8 cellular contexts compared by ENCODE assay signal in genomic region chr2:96638144-96639121, GRCh38. TPM values are rescaled to one million over a fixed set of nuclear protein-coding genes. Genes with fewer than 3 reads are reported as not detected.
DNase-seq lines count a peak whose midpoint lies in the region; TF ChIP-seq lines count a peak whose summit lies in the region.

Gene KANSL3 (minus strand): TSS chr2:96638312. CDS start chr2:96637135, 1,177 bp downstream.

- TF ChIP-seq EP300 in SK-N-SH (IDR thresholded peaks at IDR 0.05; ENCODE audit: borderline replicate concordance in 1 of 2, low read depth in 1 of 2, low read length in 1 of 2) (peak; percentile 39 to 49; a peak in 1 of 4 replicates), suprapubic skin (IDR thresholded peaks at IDR 0.05) (no peak)

- H3K27ac ChIP-seq in SK-N-SH (ENCODE audit: low read depth in 2 of 2, low read length in 1 of 2) (peak within 1 kb of the TSS; percentile 83 to 84), suprapubic skin (peak within 1 kb of the TSS; percentile 98)

- peak within 1 kb of the TSS; percentile 82; the same call in 1 of the 2 replicates for H2AFZ ChIP-seq in SK-N-SH (ENCODE audit: low read depth)

- H3K4me3 ChIP-seq in HFF-Myc (replicated peaks; ENCODE audit: low read depth, low read length) (peak within 1 kb of the TSS; percentile 71), SK-N-SH (ENCODE audit: low read depth in 2 of 2, low read length in 1 of 2) (peak within 1 kb of the TSS; percentile 63 to 96), suprapubic skin (peak within 1 kb of the TSS; percentile 85)

- H3K9me2 ChIP-seq in SK-N-SH = no peaks in the 10 kb centered on the region

- CTCF ChIA-PET in SK-N-SH (lab: Yijun Ruan, JAX) = interaction anchor here (0.8 to 2.9 kb wide), 4 partner anchors 17 to 163 kb away, joined by 3 to 11 read pairs (median 7); partner anchors contain the start of gene CNNM4

- no peak for TF ChIP-seq CTCF in HFF-Myc (IDR thresholded peaks at IDR 0.05; ENCODE audit: low read depth, low read length, missing control alignments)
- TF ChIP-seq CTCF in SK-N-SH (IDR thresholded peaks at IDR 0.05) = no peak
- TF ChIP-seq CTCF in suprapubic skin (IDR thresholded peaks at IDR 0.05) = no peak

- peaks cover 0 to 14% of the 10 kb centered on the region in 2 experiments for H3K36me3 ChIP-seq in SK-N-SH (replicated peaks in 1 of 2; ENCODE audit: control insufficient read depth in 1 of 2, insufficient read depth in 2 of 2, low read length in 1 of 2)
- peaks cover 8% of the 10 kb centered on the region for H3K36me3 ChIP-seq in suprapubic skin

- POLR2A ChIA-PET in SK-N-SH (lab: Yijun Ruan, JAX) = interaction anchor here (0.6 to 1.0 kb wide), 3 partner anchors 11 to 123 kb away, joined by 3 to 6 read pairs (median 4); partner anchors contain the start of gene CNNM4

- H3K27me3 ChIP-seq in SK-N-SH (ENCODE audit: insufficient read depth) (no peaks in the 10 kb centered on the region), suprapubic skin (no peaks in the 10 kb centered on the region)

- peak within 1 kb of the TSS; percentile 97 for H3K4me2 ChIP-seq in SK-N-SH

- DNase-seq in GM03348 (ENCODE audit: low spot score) (peak; percentile 97), HFF-Myc (ENCODE audit: extremely low read depth, low read depth) (peak; percentile 76), NAMALWA (ENCODE audit: low spot score) (peak; percentile 92), SK-N-SH (peak; percentile 93), germinal center (ENCODE audit: low spot score) (peak; percentile 90), nucleus accumbens (lab: John Stamatoyannopoulos, UW) (peak; percentile 30 to 92 (median 82)), suprapubic skin (ENCODE audit: low spot score in 2 of 2) (peak; percentile 93 to 97)
- DNase-seq in activated naive CD4-positive, alpha-beta T cell treated with anti-CD3 and anti-CD28 coated beads, Interleukin-2, amount 50 U/mL, for 16 hours = peak; percentile 84

- no peaks in the 10 kb centered on the region for H3K9me3 ChIP-seq in SK-N-SH
- no peaks in the 10 kb centered on the region for H3K9me3 ChIP-seq in suprapubic skin

- no peaks in the 10 kb centered on the region; the same call in 1 of the 2 replicates for H4K20me1 ChIP-seq in SK-N-SH (ENCODE audit: insufficient read depth)

- TF ChIP-seq RAD21 in SK-N-SH (IDR thresholded peaks at IDR 0.05; ENCODE audit: low read length) = peak; percentile 19; the same call in 1 of the 2 replicates

- WGBS in SK-N-SH (ENCODE audit: low lambda C conversion rate) = 15% methylated on average over 32 of the region's 67 CpGs
- WGBS in suprapubic skin = 41% methylated on average over 11 of the region's 67 CpGs

- peak; percentile 89 to 93 for TF ChIP-seq POLR2A in suprapubic skin (IDR thresholded peaks at IDR 0.05)

- peaks cover 43% of the 10 kb centered on the region for H3K79me2 ChIP-seq in SK-N-SH (ENCODE audit: insufficient read depth)

- H3K9ac ChIP-seq in SK-N-SH = peak within 1 kb of the TSS; percentile 83

- H3F3A ChIP-seq in SK-N-SH (replicated peaks; ENCODE audit: insufficient read depth) = no peaks in the 10 kb centered on the region

- H3K4me1 ChIP-seq in SK-N-SH (ENCODE audit: control insufficient read depth in 1 of 2, insufficient read depth in 2 of 2, low read depth in 1 of 2, low read length in 1 of 2) (peaks cover 6 to 13% of the 10 kb centered on the region in 2 experiments; a peak in 2 of 4 replicates), suprapubic skin (peaks cover 29% of the 10 kb centered on the region)

TF ChIP-seq in SK-N-SH, 30 proteins besides CTCF, POLR2A, EP300 and RAD21 (continues in another document):
- TF ChIP-seq RXRA (IDR thresholded peaks at IDR 0.05; ENCODE audit: borderline replicate concordance, low read depth) = peak; percentile 47; the same call in 1 of the 2 replicates
- no peak for TF ChIP-seq FOSL2 (IDR thresholded peaks at IDR 0.05; ENCODE audit: borderline replicate concordance, low read depth)
- TF ChIP-seq NFIC (IDR thresholded peaks at IDR 0.05; ENCODE audit: borderline replicate concordance) = peak; percentile 30; the same call in 1 of the 2 replicates
- peak; percentile 35; the same call in 1 of the 2 replicates for TF ChIP-seq MEF2A (IDR thresholded peaks at IDR 0.05; ENCODE audit: borderline replicate concordance, low read depth)
- peak; percentile 94 for TF ChIP-seq CHD2 (IDR thresholded peaks at IDR 0.05; ENCODE audit: low read length, partially characterized antibody)
- TF ChIP-seq ZBTB33 (IDR thresholded peaks at IDR 0.05; ENCODE audit: borderline replicate concordance, low read depth) = peak; percentile 61; the same call in 1 of the 2 replicates
- no peak for TF ChIP-seq TEAD4 (IDR thresholded peaks at IDR 0.05; ENCODE audit: borderline replicate concordance, insufficient read depth)
- TF ChIP-seq YY1 (IDR thresholded peaks at IDR 0.05; ENCODE audit: low read depth) = peak; percentile 84
- TF ChIP-seq NRF1 (IDR thresholded peaks at IDR 0.05; ENCODE audit: low read depth, low read length) = peak; percentile 69
- TF ChIP-seq USF1 (IDR thresholded peaks at IDR 0.05; ENCODE audit: borderline replicate concordance, low read depth) = no peak
- peak; percentile 87 for TF ChIP-seq MXI1 (IDR thresholded peaks at IDR 0.05; ENCODE audit: low read depth, low read length)
- TF ChIP-seq GABPA (IDR thresholded peaks at IDR 0.05; ENCODE audit: low read depth) = no peak; the same call in 1 of the 2 replicates
- peak; percentile 32; the same call in 1 of the 2 replicates for TF ChIP-seq TCF12 (IDR thresholded peaks at IDR 0.05)
- TF ChIP-seq PBX3 (IDR thresholded peaks at IDR 0.05) = peak; percentile 60
- 0 out of 2 replicates have a peak, but pooled peaks have one; percentile 59 for TF ChIP-seq REST (IDR thresholded peaks at IDR 0.05; ENCODE audit: low read depth, low read length)
- TF ChIP-seq RFX5 (IDR thresholded peaks at IDR 0.05; ENCODE audit: low read length) = peak; percentile 87
- TF ChIP-seq RCOR1 (IDR thresholded peaks at IDR 0.05; ENCODE audit: low read length) = peak; percentile 87
- no peak for TF ChIP-seq EZH2phosphoT487 (IDR thresholded peaks at IDR 0.05; ENCODE audit: borderline replicate concordance, low read depth)
- TF ChIP-seq TAF1 (IDR thresholded peaks at IDR 0.05; ENCODE audit: borderline replicate concordance, low read depth, low read length) = peak; percentile 91

RNA-seq across cellular contexts. Expression of gene KANSL3, which starts in this region (rescaled TPM):
- 10.1 and 10.7 TPM in 2 replicates for polyA plus RNA-seq in SK-N-SH (2012; rRNA removed)
- 7.6 and 9.2 TPM in 2 replicates for polyA plus RNA-seq in SK-N-SH (2012; cell fraction: cytosol; rRNA removed)
- 34.3 and 42.0 TPM in 2 replicates for polyA plus RNA-seq in SK-N-SH (2012; cell fraction: nucleus; rRNA removed)
- 10 to 100 TPM; 29.3 to 70.5 (median 37.4) TPM for total RNA-seq in suprapubic skin

Comparison
In these comparisons a context has a peak if more than half of its experiments do, and no peak if none do; other contexts are left out.
1. Peak in every context shown above with its lines: DNase-seq, H3K4me3 ChIP-seq and H3K27ac ChIP-seq.